Comparison of ENCODE assay signal across 1 cellular context in genomic region chr19:35717665-35718344, GRCh38.
A peak's percentile ranks its signal among the peaks of the same experiment; 100 is the strongest.
TF ChIP-seq lines count a peak whose summit lies in the region.

Gene KMT2B (plus strand): TSS chr19:35718003. CDS start chr19:35718019, 16 bp downstream.

TF ChIP-seq in K562, 482 proteins besides CTCF, POLR2A, EP300 and RAD21 (continued from another document and continues in another):
- TF ChIP-seq ZMIZ1 (IDR thresholded peaks at IDR 0.05; ENCODE audit: low read depth in 2 of 2, low read length in 2 of 2) (no peak), ATF1 (CRISPR knock-in tag; IDR thresholded peaks at IDR 0.05) (0 out of 2 replicates have a peak, but pooled peaks have one; percentile 17), ATF1 (tag; IDR thresholded peaks at IDR 0.05) (peak; percentile 91), ETV1 (tag; conservative IDR thresholded peaks at IDR 0.05; ENCODE audit: low read depth) (0 out of 2 replicates have a peak, but pooled peaks have one; percentile 34), RNF2 (IDR thresholded peaks at IDR 0.05) (no peak), VEZF1 (CRISPR knock-in tag; IDR thresholded peaks at IDR 0.05) (peak; percentile 99), TAF7 (tag; IDR thresholded peaks at IDR 0.05) (no peak), PHF8 (IDR thresholded peaks at IDR 0.05; ENCODE audit: borderline replicate concordance, low read length) (peak; percentile 54; the same call in 1 of the 2 replicates), ETS1 (conservative IDR thresholded peaks at IDR 0.05; ENCODE audit: control insufficient read depth, low read depth, low read length) (peak; percentile 89), ETS2 (tag; IDR thresholded peaks at IDR 0.05; ENCODE audit: borderline replicate concordance, poor library complexity, severe bottlenecking) (no peak), YY1 (IDR thresholded peaks at IDR 0.05; ENCODE audit: borderline replicate concordance in 1 of 3, control insufficient read depth in 1 of 3, extremely low read depth in 1 of 3, insufficient read depth in 3 of 3, insufficient read length in 1 of 3, insufficient replicate concordance in 2 of 3, low read depth in 1 of 3, low read length in 2 of 3) (peak; percentile 47 to 79 (median 57)), ELF2 (CRISPR knock-in tag; IDR thresholded peaks at IDR 0.05) (peak; percentile 2), MTA1 (IDR thresholded peaks at IDR 0.05; ENCODE audit: borderline replicate concordance) (0 out of 2 replicates have a peak, but pooled peaks have one; percentile 2), TAF1 (IDR thresholded peaks at IDR 0.05; ENCODE audit: control insufficient read depth, extremely low read depth, insufficient read depth, low read length, severe bottlenecking) (peak; percentile 51), HCFC1 (IDR thresholded peaks at IDR 0.05; ENCODE audit: low read depth, low read length) (peak; percentile 74), STAT5B (CRISPR knock-in tag; IDR thresholded peaks at IDR 0.05) (no peak), NR2C1 (IDR thresholded peaks at IDR 0.05) (no peak), NR2C1 (tag; IDR thresholded peaks at IDR 0.05) (no peak), CREM (IDR thresholded peaks at IDR 0.05; ENCODE audit: low read depth) (peak; percentile 88), THAP7 (CRISPR knock-in tag; IDR thresholded peaks at IDR 0.05) (no peak), ZNF561 (CRISPR knock-in tag; conservative IDR thresholded peaks at IDR 0.05) (no peak), GMEB1 (CRISPR knock-in tag; IDR thresholded peaks at IDR 0.05) (0 out of 2 replicates have a peak, but pooled peaks have one; percentile 26), NFIC (IDR thresholded peaks at IDR 0.05) (no peak), NR2C2 (CRISPR knock-in tag; IDR thresholded peaks at IDR 0.05) (no peak), NR2C2 (tag; IDR thresholded peaks at IDR 0.05) (peak; percentile 92), ZBTB11 (CRISPR knock-in tag; IDR thresholded peaks at IDR 0.05) (peak in 1 of 3 experiments; percentile 93; a peak in 2 of 6 replicates), ZNF436 (CRISPR knock-in tag; IDR thresholded peaks at IDR 0.05) (no peak), ELF1 (tag; IDR thresholded peaks at IDR 0.05) (peak; percentile 92), ZBTB12 (CRISPR knock-in tag; IDR thresholded peaks at IDR 0.05) (peak; percentile 69), SIN3B (IDR thresholded peaks at IDR 0.05; ENCODE audit: low read depth) (0 out of 2 replicates have a peak, but pooled peaks have one; percentile 13), ZNF589 (CRISPR knock-in tag; IDR thresholded peaks at IDR 0.05; ENCODE audit: low read depth) (peak; percentile 69; the same call in 1 of the 2 replicates), HIVEP1 (CRISPR knock-in tag; IDR thresholded peaks at IDR 0.05) (no peak), HNRNPH1 (optimal IDR thresholded peaks at IDR 0.05; ENCODE audit: low read depth, low read length) (no peak), KDM5B (IDR thresholded peaks at IDR 0.05; ENCODE audit: insufficient replicate concordance, low read depth, low read length) (peak; percentile 13), ZNF121 (CRISPR knock-in tag; conservative IDR thresholded peaks at IDR 0.05) (no peak), ZBTB33 (CRISPR knock-in tag; IDR thresholded peaks at IDR 0.05) (no peak), ZNF143 (CRISPR knock-in tag; IDR thresholded peaks at IDR 0.05) (peak; percentile 73; the same call in 1 of the 2 replicates), MAZ (CRISPR knock-in tag; conservative IDR thresholded peaks at IDR 0.05 in 1 of 2, IDR thresholded peaks at IDR 0.05 in 1 of 2) (peak in 1 of 2 experiments; percentile 10), CREB3L1 (IDR thresholded peaks at IDR 0.05; ENCODE audit: borderline replicate concordance, low read depth) (peak; percentile 83; the same call in 1 of the 2 replicates), PCBP1 (IDR thresholded peaks at IDR 0.05; ENCODE audit: low read depth, low read length, poor library complexity, severe bottlenecking) (peak; percentile 20), ZNF695 (CRISPR knock-in tag; IDR thresholded peaks at IDR 0.05) (no peak), POLR2G (IDR thresholded peaks at IDR 0.05; ENCODE audit: low read depth, low read length) (peak; percentile 50), CXXC5 (CRISPR knock-in tag; IDR thresholded peaks at IDR 0.05) (peak; percentile 67), FIP1L1 (IDR thresholded peaks at IDR 0.05; ENCODE audit: low read depth, low read length, poor library complexity, severe bottlenecking) (peak; percentile 6)
